11 cellular contexts compared by ENCODE assay signal in the genomic region with DNA sequence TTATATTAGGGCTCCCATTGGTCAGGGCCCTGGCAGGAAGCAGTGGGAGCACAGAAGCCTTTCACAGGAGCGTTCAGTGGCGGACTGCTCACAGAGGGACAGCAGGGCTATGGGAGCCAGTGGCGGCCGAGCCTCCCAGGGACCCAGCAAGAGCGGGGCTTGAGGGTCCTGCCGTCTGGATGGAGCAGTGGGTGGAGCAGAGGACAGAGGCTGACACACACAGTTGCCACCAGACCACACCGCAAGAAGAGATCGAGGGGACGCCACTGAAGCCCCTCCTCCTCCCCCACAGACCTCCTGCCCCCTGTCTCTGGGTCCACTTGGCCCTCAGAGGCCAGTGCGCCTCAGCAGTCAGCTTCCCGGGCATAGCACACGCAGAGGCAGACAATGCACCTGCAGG. TPM values are rescaled to one million over a fixed set of nuclear protein-coding genes. Genes with fewer than 3 reads are reported as not detected.
"Had no signal": no experiment of that assay in that cellular context is flagged by ENCODE, and none has a peak within 500 bp of the region (broad histone marks: within the 10 kb centered on the region; RNA-seq: fewer than 3 reads in every experiment).

No MANE protein-coding gene starts in this region.

- H2AFZ ChIP-seq: GM23248, GM23338 had no signal

- H3K27ac ChIP-seq: GM23248 had no signal

- H3K4me3 ChIP-seq: GM23248, GM23338, HAP-1 had no signal

- H3K4me1 ChIP-seq: HAP-1 had no signal

- H3K4me2 ChIP-seq: GM23338 had no signal

- H3K9me3 ChIP-seq: HAP-1 had no signal

- H3K4me1 Mint-ChIP-seq: GM23338, H9 had no signal

- ATAC-seq: GM23338, HCT116 had no signal

- FAIRE-seq: H1, H54 had no signal

- H3K4me3 Mint-ChIP-seq: GM23338, H9, HFFc6 had no signal

- H3K9ac ChIP-seq: GM23248 had no signal

- H3K36me3 ChIP-seq: HAP-1 had no signal

- DNase-seq: GM23248, GOT3, H7, H9, HCEC 1CT, HFFc6 had no signal

- H3K27ac Mint-ChIP-seq: GM23338, HFFc6 had no signal

RNA-seq across cellular contexts. Expression of a gene that starts 39.3 kb away (rescaled TPM):
- total RNA-seq: GM23248, HFFc6 had no signal
- polyA plus RNA-seq: GM23248 had no signal
